In the genomic region with DNA sequence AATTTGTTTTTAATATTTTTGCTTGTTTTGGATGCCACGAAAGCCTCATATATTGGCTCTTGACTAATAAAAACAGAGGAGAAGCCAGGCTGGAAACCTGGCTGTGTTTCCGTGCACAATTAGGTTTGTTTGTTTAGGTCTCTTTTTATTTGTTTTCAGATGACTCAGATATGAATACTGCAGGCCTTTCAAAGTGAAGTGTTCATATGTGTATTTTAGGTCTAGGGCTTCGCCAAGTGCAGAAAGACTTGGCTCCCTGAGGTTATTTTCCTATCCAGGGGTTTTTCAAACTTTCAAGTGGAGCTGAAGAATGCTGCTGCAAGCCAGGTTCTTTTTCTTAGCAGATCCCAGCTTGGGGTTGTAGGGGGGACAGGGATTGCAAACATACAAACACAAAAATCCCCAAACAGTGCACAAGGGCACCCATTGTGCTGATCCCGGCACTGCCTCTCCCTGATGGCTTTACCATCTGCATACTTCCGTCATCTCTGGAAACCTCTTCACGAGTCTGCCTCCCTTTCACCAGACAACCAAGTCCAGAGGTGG, we compare ENCODE assay signal across 11 cellular contexts.
A peak's percentile ranks its signal among the peaks of the same experiment; 100 is the strongest.
DNase-seq lines count a peak whose midpoint lies in the region; ATAC-seq, FAIRE-seq and TF ChIP-seq lines count a peak whose summit lies in the region.
"Had no signal": no experiment of that assay in that cellular context is flagged by ENCODE, and none has a peak within 500 bp of the region (broad histone marks: within the 10 kb centered on the region; RNA-seq: fewer than 3 reads in every experiment).

No MANE protein-coding gene starts in this region.

- H3K4me2 ChIP-seq in astrocyte (ENCODE audit: low read length): peak overlapping the region; percentile 75

- peak; percentile 83 for ATAC-seq in left lobe of liver
- ATAC-seq in CD8-positive, alpha-beta T cell: no peak
- no peak for ATAC-seq in GM21717 (IDR thresholded peaks at IDR 0.05; ENCODE audit: unreplicated experiment)
- ATAC-seq: activated naive CD8-positive, alpha-beta T cell treated with anti-CD3 and anti-CD28 coated beads, Interleukin-2, amount 50 U/mL, for 24 hours had no signal

- H3K9me3 ChIP-seq in astrocyte (ENCODE audit: insufficient read depth, low read depth, low read length) (no peaks in the 10 kb centered on the region), HAP-1 (no peaks in the 10 kb centered on the region)
- no peaks in the 10 kb centered on the region for H3K9me3 ChIP-seq in CD8-positive, alpha-beta T cell (ENCODE audit: low read length)

- no peaks in the 10 kb centered on the region for H3K9me3 Mint-ChIP-seq in astrocyte (ENCODE audit: unreplicated experiment)
- no peaks in the 10 kb centered on the region for H3K9me3 Mint-ChIP-seq in CD8-positive, alpha-beta T cell
- H3K9me3 Mint-ChIP-seq: activated naive CD8-positive, alpha-beta T cell treated with anti-CD3 and anti-CD28 coated beads, Interleukin-2, amount 50 U/mL, for 24 hours had no signal

- no peaks in the 10 kb centered on the region for H3K36me3 ChIP-seq in ACC112 (ENCODE audit: insufficient read depth, low read length)
- H3K36me3 ChIP-seq in astrocyte (ENCODE audit: insufficient read depth, low read length): no peaks in the 10 kb centered on the region
- H3K36me3 ChIP-seq in CD8-positive, alpha-beta T cell (ENCODE audit: insufficient read depth, low read length): no peaks in the 10 kb centered on the region
- no peaks in the 10 kb centered on the region for H3K36me3 ChIP-seq in HAP-1 (replicated peaks)

- H2AFZ ChIP-seq in ACC112 (ENCODE audit: low read length, unreplicated experiment): peak overlapping the region; percentile 11
- no peak overlapping the region for H2AFZ ChIP-seq in astrocyte (ENCODE audit: low read depth, low read length)

- H3K27ac ChIP-seq in ACC112 (ENCODE audit: low read depth, low read length) (peak overlapping the region; percentile 97), astrocyte (ENCODE audit: low read depth, low read length) (peak overlapping the region; percentile 76)
- H3K27ac ChIP-seq in CD8-positive, alpha-beta T cell (ENCODE audit: low read depth, low read length): no peak overlapping the region

- no peaks in the 10 kb centered on the region for H3K36me3 Mint-ChIP-seq in astrocyte (ENCODE audit: low read depth, unreplicated experiment)
- H3K36me3 Mint-ChIP-seq in CD8-positive, alpha-beta T cell: no peaks in the 10 kb centered on the region

- H3K4me1 ChIP-seq in ACC112 (ENCODE audit: control insufficient read depth, insufficient read depth, low read length, unreplicated experiment): peaks cover 41% of the 10 kb centered on the region
- H3K4me1 ChIP-seq in astrocyte (ENCODE audit: insufficient read depth, low read length): peaks cover 32% of the 10 kb centered on the region
- no peaks in the 10 kb centered on the region for H3K4me1 ChIP-seq in CD8-positive, alpha-beta T cell (ENCODE audit: insufficient read depth, low read length)
- no peaks in the 10 kb centered on the region; the same call in 1 of the 2 replicates for H3K4me1 ChIP-seq in HAP-1

- no peak for FAIRE-seq in astrocyte (lab: Jason Lieb, UNC)

- no peak for TF ChIP-seq CTCF in astrocyte (IDR thresholded peaks at IDR 0.05; ENCODE audit: insufficient read depth, low read depth, low read length)
- no peak for TF ChIP-seq CTCF in CD8-positive, alpha-beta T cell (IDR thresholded peaks at IDR 0.05)

- no peaks in the 10 kb centered on the region for H3K79me2 ChIP-seq in ACC112 (ENCODE audit: control insufficient read depth, insufficient read depth, low read length, unreplicated experiment)
- no peaks in the 10 kb centered on the region for H3K79me2 ChIP-seq in astrocyte (ENCODE audit: insufficient read depth, low read length)

- no peak overlapping the region for H3K4me3 Mint-ChIP-seq in astrocyte (ENCODE audit: unreplicated experiment)
- no peak overlapping the region for H3K4me3 Mint-ChIP-seq in CD8-positive, alpha-beta T cell
- H3K4me3 Mint-ChIP-seq: activated naive CD8-positive, alpha-beta T cell treated with anti-CD3 and anti-CD28 coated beads, Interleukin-2, amount 50 U/mL, for 24 hours; H9 had no signal

- peak overlapping the region; percentile 56 for H3K4me3 ChIP-seq in ACC112 (ENCODE audit: low read depth, low read length)
- H3K4me3 ChIP-seq in astrocyte (ENCODE audit: insufficient read depth, low read depth, low read length): peak overlapping the region; percentile 41
- H3K4me3 ChIP-seq in CD8-positive, alpha-beta T cell (ENCODE audit: low read depth, low read length): no peak overlapping the region
- no peak overlapping the region for H3K4me3 ChIP-seq in HAP-1

- POLR2A ChIA-PET in CD8-positive, alpha-beta T cell (lab: Charles Lee): no interaction called here

- in situ Hi-C loops in HAP-1 (cut with MboI; ENCODE audit: low sequenced_read_pairs): no loop called here

- peak overlapping the region; percentile 55 for H3K9ac ChIP-seq in astrocyte (ENCODE audit: low read length)

- no peaks in the 10 kb centered on the region for H4K20me1 ChIP-seq in astrocyte (ENCODE audit: insufficient read depth, low read length)

- peaks cover 12% of the 10 kb centered on the region for H3K27me3 Mint-ChIP-seq in astrocyte (ENCODE audit: low read depth, unreplicated experiment)
- peaks cover 24% of the 10 kb centered on the region for H3K27me3 Mint-ChIP-seq in CD8-positive, alpha-beta T cell (ENCODE audit: low read depth)

- CTCF ChIA-PET in CD8-positive, alpha-beta T cell (lab: Charles Lee): no interaction called here

- intact Hi-C loops in CD8-positive, alpha-beta T cell (cut with DNase I, micrococcal nuclease): no loop called here

- DNase-seq in M059J (ENCODE audit: low read depth) (peak; percentile 87), astrocyte (ENCODE audit: low read depth) (peak; percentile 85), left lobe of liver (ENCODE audit: low spot score) (no peak), HAP-1 (ENCODE audit: low spot score in 2 of 2) (no peak), inferior parietal cortex (ENCODE audit: extremely low spot score) (no peak)
- DNase-seq in CD8-positive, alpha-beta T cell: no peak
- DNase-seq: activated naive CD8-positive, alpha-beta T cell treated with anti-CD3 and anti-CD28 coated beads, Interleukin-2, amount 50 U/mL, for 24 hours; H9; NCI-H82 had no signal

- H3K27ac Mint-ChIP-seq in astrocyte (ENCODE audit: unreplicated experiment): no peak overlapping the region
- no peak overlapping the region for H3K27ac Mint-ChIP-seq in CD8-positive, alpha-beta T cell
- H3K27ac Mint-ChIP-seq: activated naive CD8-positive, alpha-beta T cell treated with anti-CD3 and anti-CD28 coated beads, Interleukin-2, amount 50 U/mL, for 24 hours; H9 had no signal

- H3K27me3 ChIP-seq in ACC112 (ENCODE audit: insufficient read depth, low read length) (no peaks in the 10 kb centered on the region), astrocyte (ENCODE audit: insufficient read depth, low read length) (peaks cover 6% of the 10 kb centered on the region), HAP-1 (ENCODE audit: low read depth) (no peaks in the 10 kb centered on the region)
- H3K27me3 ChIP-seq in CD8-positive, alpha-beta T cell (ENCODE audit: insufficient read depth, low read length): no peaks in the 10 kb centered on the region

- peaks cover 15% of the 10 kb centered on the region for H3K4me1 Mint-ChIP-seq in astrocyte (ENCODE audit: low read depth, unreplicated experiment)
- no peaks in the 10 kb centered on the region for H3K4me1 Mint-ChIP-seq in CD8-positive, alpha-beta T cell (ENCODE audit: low read depth)

Comparison
In these comparisons a context has a peak if more than half of its experiments do, and no peak if none do; other contexts are left out.
1. H3K4me3 ChIP-seq: peak in ACC112 (single experiment) and astrocyte (single experiment); none in CD8-positive, alpha-beta T cell (single experiment) and HAP-1 (single experiment).
2. DNase-seq: peak in M059J (single experiment) and astrocyte (single experiment); none in left lobe of liver (single experiment), CD8-positive, alpha-beta T cell (0 of 7), HAP-1 (0 of 2) and inferior parietal cortex (single experiment).